ENCODE assay signal across 1 cellular context in the genomic region with DNA sequence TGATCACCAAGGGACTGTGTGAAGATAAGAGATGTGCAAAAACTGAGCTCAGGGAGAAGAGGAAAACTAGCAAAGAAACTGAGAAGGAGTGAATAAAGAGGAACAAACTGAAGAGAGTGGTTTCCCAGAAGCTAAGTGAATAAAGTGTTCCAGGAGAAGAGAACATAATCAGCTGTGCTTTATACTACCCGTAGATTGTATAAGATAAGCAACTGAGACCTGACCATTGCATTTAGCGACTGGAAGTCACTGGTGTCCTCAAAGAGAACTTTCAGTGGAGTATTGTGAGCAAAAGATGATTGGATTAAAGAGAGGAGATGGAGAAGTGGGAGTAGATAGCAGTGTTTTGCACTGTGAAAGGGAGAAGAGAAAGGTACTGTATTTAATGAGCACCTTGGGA.
TF ChIP-seq lines count a peak whose summit lies in the region.

No MANE protein-coding gene starts in this region.

TF ChIP-seq in K562, 482 proteins besides CTCF, POLR2A, EP300 and RAD21:
- TF ChIP-seq L3MBTL2 (IDR thresholded peaks at IDR 0.05): no peak
- TF ChIP-seq, protein P1, sequence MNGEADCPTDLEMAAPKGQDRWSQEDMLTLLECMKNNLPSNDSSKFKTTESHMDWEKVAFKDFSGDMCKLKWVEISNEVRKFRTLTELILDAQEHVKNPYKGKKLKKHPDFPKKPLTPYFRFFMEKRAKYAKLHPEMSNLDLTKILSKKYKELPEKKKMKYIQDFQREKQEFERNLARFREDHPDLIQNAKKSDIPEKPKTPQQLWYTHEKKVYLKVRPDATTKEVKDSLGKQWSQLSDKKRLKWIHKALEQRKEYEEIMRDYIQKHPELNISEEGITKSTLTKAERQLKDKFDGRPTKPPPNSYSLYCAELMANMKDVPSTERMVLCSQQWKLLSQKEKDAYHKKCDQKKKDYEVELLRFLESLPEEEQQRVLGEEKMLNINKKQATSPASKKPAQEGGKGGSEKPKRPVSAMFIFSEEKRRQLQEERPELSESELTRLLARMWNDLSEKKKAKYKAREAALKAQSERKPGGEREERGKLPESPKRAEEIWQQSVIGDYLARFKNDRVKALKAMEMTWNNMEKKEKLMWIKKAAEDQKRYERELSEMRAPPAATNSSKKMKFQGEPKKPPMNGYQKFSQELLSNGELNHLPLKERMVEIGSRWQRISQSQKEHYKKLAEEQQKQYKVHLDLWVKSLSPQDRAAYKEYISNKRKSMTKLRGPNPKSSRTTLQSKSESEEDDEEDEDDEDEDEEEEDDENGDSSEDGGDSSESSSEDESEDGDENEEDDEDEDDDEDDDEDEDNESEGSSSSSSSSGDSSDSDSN (IDR thresholded peaks at IDR 0.05; ENCODE audit: borderline replicate concordance in 1 of 2, low read depth in 2 of 2, low read length in 2 of 2): no peak
- TF ChIP-seq, protein P2, sequence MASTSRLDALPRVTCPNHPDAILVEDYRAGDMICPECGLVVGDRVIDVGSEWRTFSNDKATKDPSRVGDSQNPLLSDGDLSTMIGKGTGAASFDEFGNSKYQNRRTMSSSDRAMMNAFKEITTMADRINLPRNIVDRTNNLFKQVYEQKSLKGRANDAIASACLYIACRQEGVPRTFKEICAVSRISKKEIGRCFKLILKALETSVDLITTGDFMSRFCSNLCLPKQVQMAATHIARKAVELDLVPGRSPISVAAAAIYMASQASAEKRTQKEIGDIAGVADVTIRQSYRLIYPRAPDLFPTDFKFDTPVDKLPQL (IDR thresholded peaks at IDR 0.05; ENCODE audit: extremely low read depth, insufficient read length): no peak
- peak; percentile 20 for TF ChIP-seq DACH1 (IDR thresholded peaks at IDR 0.05; ENCODE audit: partially characterized antibody)
- peak; percentile 46 for TF ChIP-seq CXXC5 (CRISPR knock-in tag; IDR thresholded peaks at IDR 0.05)
